ENCODE assay signal across 22 cellular contexts in genomic region chr6:161048636-161049035, GRCh38. TPM values are rescaled to one million over a fixed set of nuclear protein-coding genes. Genes with fewer than 3 reads are reported as not detected.
DNase-seq lines count a peak whose midpoint lies in the region; ATAC-seq and TF ChIP-seq lines count a peak whose summit lies in the region.
"Had no signal": no experiment of that assay in that cellular context is flagged by ENCODE, and none has a peak within 500 bp of the region (broad histone marks: within the 10 kb centered on the region; RNA-seq: fewer than 3 reads in every experiment).

No MANE protein-coding gene starts in this region.

- no peak for TF ChIP-seq CTCF in AG10803 (conservative IDR thresholded peaks at IDR 0.05; ENCODE audit: low read length)

- DNase-seq in AG10803 (ENCODE audit: low read depth): peak; percentile 92
- peak; percentile 18 for DNase-seq in RPMI7951 (ENCODE audit: low read depth)
- peak; percentile 87 for DNase-seq in dedifferentiated amniotic fluid mesenchymal stem cell (ENCODE audit: extremely low spot score)
- peak; percentile 44 for DNase-seq in non-pigmented ciliary epithelial cell (ENCODE audit: low read depth)
- no peak for DNase-seq in middle frontal gyrus (ENCODE audit: extremely low spot score, low spot score)
- no peak for DNase-seq in NCI-H146 (lab: John Stamatoyannopoulos, UW)
- no peak for DNase-seq in activated CD4-positive, alpha-beta T cell treated with anti-CD3 and anti-CD28 coated beads, Interleukin-2, amount 50 U/mL, for 48 hours
- DNase-seq: activated B cell treated with CpG ODN at 0.5 μM for 24 hours; activated CD8-positive, alpha-beta T cell treated with anti-CD3 and anti-CD28 coated beads for 36 hours; activated naive CD4-positive, alpha-beta T cell treated with anti-CD3 and anti-CD28 coated beads, Interleukin-2, amount 10 ng/mL, durations not matched to agents 7 days and 5 days; activated T-cell treated with anti-CD3 and anti-CD28 coated beads, Interleukin-2, amount 50 U/mL, for 4 hours; AML-193; body of pancreas; NCI-H1436 treated with DMSO at 0.1 percent for 48 hours; NCI-H2171 treated with DMSO at 0.1 percent for 48 hours; NCI-H774; PC-3; SJCRH30 had no signal

- ATAC-seq in HG03342 (IDR thresholded peaks at IDR 0.05; ENCODE audit: unreplicated experiment): no peak
- ATAC-seq: activated CD8-positive, alpha-beta T cell treated with anti-CD3 and anti-CD28 coated beads for 36 hours; activated T-cell treated with anti-CD3 and anti-CD28 coated beads, Interleukin-2, amount 50 U/mL, for 4 hours; body of pancreas; HepG2; PC-3; stimulated activated effector memory CD8-positive, alpha-beta T cell treated with anti-CD3 and anti-CD28 coated beads, Interleukin-12 subunit alpha, Interleukin-12 subunit beta, amount 100 ng/mL, for 72 hours had no signal

- H3K4me3 ChIP-seq in AG10803 (ENCODE audit: low read length): no peak overlapping the region
- H3K4me3 ChIP-seq: body of pancreas, SJCRH30, thoracic aorta had no signal

RNA-seq across cellular contexts. Expression of gene MAP3K4, which starts 57.1 kb away (rescaled TPM):
- 17.0 and 17.5 TPM in 2 replicates for total RNA-seq in RPMI7951 (2014; rRNA removed; shearing (Covaris generic))

Comparison
In these comparisons a context has a peak if more than half of its experiments do, and no peak if none do; other contexts are left out.
1. DNase-seq: peak in AG10803 (single experiment), RPMI7951 (single experiment), dedifferentiated amniotic fluid mesenchymal stem cell (single experiment) and non-pigmented ciliary epithelial cell (single experiment); none in middle frontal gyrus (single experiment), NCI-H146 (single experiment) and activated CD4-positive, alpha-beta T cell treated with anti-CD3 and anti-CD28 coated beads, Interleukin-2, amount 50 U/mL, for 48 hours (0 of 2).